ENCODE assay signal across 8 cellular contexts in the genomic region with DNA sequence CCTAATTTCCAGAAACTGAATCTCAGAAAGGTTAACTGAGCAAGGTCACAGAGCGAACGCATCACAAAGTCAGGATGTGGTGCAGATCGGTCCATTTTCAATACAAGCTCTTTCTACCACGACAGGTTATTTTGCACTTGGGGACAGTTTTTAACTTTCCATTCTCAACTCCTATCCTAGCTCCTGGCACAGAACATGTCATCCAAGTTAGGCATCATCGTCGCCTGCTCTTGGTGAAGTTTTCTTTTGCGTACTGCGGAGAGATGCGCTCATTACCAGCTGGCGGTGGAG. TPM values are rescaled to one million over a fixed set of nuclear protein-coding genes. Genes with fewer than 3 reads are reported as not detected.
DNase-seq lines count a peak whose midpoint lies in the region; ATAC-seq and TF ChIP-seq lines count a peak whose summit lies in the region.

No MANE protein-coding gene starts in this region.

- H3K4me1 Mint-ChIP-seq in Caco-2 (ENCODE audit: low read depth, unreplicated experiment), result peaks cover 20% of the 10 kb centered on the region
- peaks cover 13 to 17% of the 10 kb centered on the region in 2 donors for H3K4me1 Mint-ChIP-seq in effector memory CD8-positive, alpha-beta T cell (ENCODE audit: low read depth in 2 of 2)

- H2BK12ac ChIP-seq in neuronal stem cell (ENCODE audit: low read length), result no peak overlapping the region

- no peaks in the 10 kb centered on the region for H3K9me3 Mint-ChIP-seq in Caco-2 (ENCODE audit: unreplicated experiment)
- no peaks in the 10 kb centered on the region for H3K9me3 Mint-ChIP-seq in effector memory CD8-positive, alpha-beta T cell

- ATAC-seq in HG03442 (IDR thresholded peaks at IDR 0.05; ENCODE audit: unreplicated experiment), result peak; percentile 3
- ATAC-seq in effector memory CD8-positive, alpha-beta T cell (replicated peaks), result peak; percentile 21

- peak overlapping the region; percentile 43 for H3K27ac ChIP-seq in neuronal stem cell (replicated peaks; ENCODE audit: low read length)

- H2BK15ac ChIP-seq in neuronal stem cell (ENCODE audit: low read length), result no peak overlapping the region

- no peaks in the 10 kb centered on the region for H3K9me3 ChIP-seq in Caco-2
- H3K9me3 ChIP-seq in neuronal stem cell (replicated peaks in 1 of 2; ENCODE audit: control insufficient read depth in 2 of 2, insufficient read depth in 1 of 2, low read depth in 1 of 2, low read length in 2 of 2), result no peaks in the 10 kb centered on the region

- H3K27me3 ChIP-seq in Caco-2 (replicated peaks; ENCODE audit: control insufficient read depth, insufficient read depth, low read length) (no peaks in the 10 kb centered on the region), neuronal stem cell (ENCODE audit: control insufficient read depth in 3 of 3, insufficient read depth in 3 of 3, low read depth in 1 of 3, low read length in 3 of 3) (no peaks in the 10 kb centered on the region)

- intact Hi-C loops in Caco-2 (cut with micrococcal nuclease; ENCODE audit: unreplicated experiment), result loop anchor here (1.0 to 5.0 kb wide), 2 partner anchors 42 to 117 kb away; a partner anchor contains a TSS

- H4K8ac ChIP-seq in neuronal stem cell (ENCODE audit: low read depth, low read length), result no peak overlapping the region

- H3K79me1 ChIP-seq in neuronal stem cell (ENCODE audit: low read depth, low read length), result no peaks in the 10 kb centered on the region

- H2BK5ac ChIP-seq in neuronal stem cell (ENCODE audit: low read length), result no peak overlapping the region

- no peaks in the 10 kb centered on the region for H3K27me3 Mint-ChIP-seq in Caco-2 (ENCODE audit: insufficient read depth, unreplicated experiment)
- H3K27me3 Mint-ChIP-seq in effector memory CD8-positive, alpha-beta T cell, result no peaks in the 10 kb centered on the region

- no peak for TF ChIP-seq CTCF in Caco-2 (IDR thresholded peaks at IDR 0.05; ENCODE audit: insufficient read depth in 1 of 2, low read depth in 1 of 2, low read length in 1 of 2, severe bottlenecking in 1 of 2, unreplicated experiment in 1 of 2)

- CTCF ChIA-PET in Caco-2 (lab: Charles Lee), result interaction anchor here (0.6 to 4.6 kb wide), 9 partner anchors 12 to 294 kb away, joined by 3 to 19 read pairs (median 3); no protein-coding TSS in a partner anchor

- peak overlapping the region; percentile 99 for H3K23ac ChIP-seq in neuronal stem cell (ENCODE audit: low read depth, low read length, poor library complexity)

- POLR2A ChIA-PET in Caco-2 (lab: Charles Lee), result interaction anchor here (0.6 to 2.2 kb wide), 27 partner anchors 9 to 700 kb away, joined by 3 to 25 read pairs (median 4); a partner anchor contains a TSS

- no peak overlapping the region for H2AK5ac ChIP-seq in neuronal stem cell (ENCODE audit: low read depth, low read length)

- H3K4me3 ChIP-seq in Caco-2 (ENCODE audit: low read depth, low read length) (peak overlapping the region; percentile 48), neuronal stem cell (ENCODE audit: low read length in 2 of 2) (peak overlapping the region; percentile 77 to 78)

- peak overlapping the region; percentile 71 for H3K4me2 ChIP-seq in neuronal stem cell (ENCODE audit: insufficient read depth, low read length, poor library complexity, severe bottlenecking)

- no peaks in the 10 kb centered on the region for H3K36me3 ChIP-seq in Caco-2 (ENCODE audit: control insufficient read depth, insufficient read depth, low read length)
- H3K36me3 ChIP-seq in neuronal stem cell (replicated peaks in 1 of 2; ENCODE audit: control insufficient read depth in 2 of 2, insufficient read depth in 2 of 2, low read length in 2 of 2), result peaks cover 2 to 30% of the 10 kb centered on the region in 2 donors

- H2BK120ac ChIP-seq in neuronal stem cell (ENCODE audit: low read depth, low read length), result no peak overlapping the region

- H3K14ac ChIP-seq in neuronal stem cell (ENCODE audit: low read length), result no peak overlapping the region

- H3K36me3 Mint-ChIP-seq in Caco-2 (ENCODE audit: insufficient read depth, unreplicated experiment), result peaks cover 4% of the 10 kb centered on the region
- peaks cover 11% of the 10 kb centered on the region for H3K36me3 Mint-ChIP-seq in effector memory CD8-positive, alpha-beta T cell (ENCODE audit: insufficient read depth)

- WGBS in neuronal stem cell (ENCODE audit: extremely low coverage in 2 of 2, insufficient read length in 2 of 2, insufficient replicate concordance in 1 of 2), 2 donors, result no CpG with 5 or more reads among the region's 10 CpGs

- no TSS peak for BruUV-seq in Caco-2 (replicated peaks; lab: Mats Ljungman, UMichigan)

- no peak overlapping the region for H3K4me3 Mint-ChIP-seq in Caco-2 (ENCODE audit: unreplicated experiment)
- no peak overlapping the region for H3K4me3 Mint-ChIP-seq in effector memory CD8-positive, alpha-beta T cell

- H3K4ac ChIP-seq in neuronal stem cell (ENCODE audit: low read length), result no peak overlapping the region

- H3K4me1 ChIP-seq in Caco-2 (no peaks in the 10 kb centered on the region), neuronal stem cell (ENCODE audit: control insufficient read depth in 2 of 2, insufficient read depth in 1 of 2, low read depth in 1 of 2, low read length in 2 of 2) (peaks cover 0 to 2% of the 10 kb centered on the region in 2 donors)

- DNase-seq in Caco-2, result no peak
- DNase-seq in effector memory CD8-positive, alpha-beta T cell, result no peak
- no peak for DNase-seq in neuronal stem cell (ENCODE audit: low spot score)
- no peak for DNase-seq in kidney glomerular epithelial cell (lab: John Stamatoyannopoulos, UW)
- no peak for DNase-seq in T-helper 1 cell
- DNase-seq in cerebellum (ENCODE audit: low spot score), result no peak
- no peak for DNase-seq in NOMO-1 treated with dmso at 0.1 percent for 144 hours (lab: John Stamatoyannopoulos, UW; ENCODE audit: unreplicated experiment)

- H3K18ac ChIP-seq in neuronal stem cell (ENCODE audit: low read length), result no peak overlapping the region

- peak overlapping the region; percentile 71 for H2AFZ ChIP-seq in neuronal stem cell (ENCODE audit: low read length)

- no peak overlapping the region for H4K91ac ChIP-seq in neuronal stem cell (ENCODE audit: low read depth, low read length, poor library complexity)

- H3K27ac Mint-ChIP-seq in Caco-2 (ENCODE audit: unreplicated experiment), result no peak overlapping the region
- H3K27ac Mint-ChIP-seq in effector memory CD8-positive, alpha-beta T cell, result no peak overlapping the region

- no peak overlapping the region for H3K9ac ChIP-seq in neuronal stem cell (ENCODE audit: low read depth, low read length, poor library complexity)

RNA-seq across cellular contexts. Expression of a gene that starts 15.5 kb away (rescaled TPM):
- total RNA-seq in Caco-2 (2022), result 24.3 and 27.5 TPM in 2 replicates
- polyA plus RNA-seq in neuronal stem cell (2013, experiment 1 of 2), result 3.0 TPM
- 2.7 TPM for polyA plus RNA-seq in neuronal stem cell (2013, experiment 2 of 2)
- total RNA-seq in cerebellum, result 8.7 TPM
